ENCODE assay signal across 20 cellular contexts in genomic region chr20:32970973-32971300, GRCh38. TPM values are rescaled to one million over a fixed set of nuclear protein-coding genes. Genes with fewer than 3 reads are reported as not detected.
A peak's percentile ranks its signal among the peaks of the same experiment; 100 is the strongest.
DNase-seq lines count a peak whose midpoint lies in the region; ATAC-seq and TF ChIP-seq lines count a peak whose summit lies in the region.
"Had no signal": no experiment of that assay in that cellular context is flagged by ENCODE, and none has a peak within 500 bp of the region (broad histone marks: within the 10 kb centered on the region; RNA-seq: fewer than 3 reads in every experiment).

No MANE protein-coding gene starts in this region.

- no peaks in the 10 kb centered on the region for H3K79me2 ChIP-seq in Loucy (ENCODE audit: insufficient read depth, low read length)

- peak overlapping the region; percentile 81 for H3K4me2 ChIP-seq in Loucy (ENCODE audit: low read depth, low read length, poor library complexity, severe bottlenecking)

- H3K27ac Mint-ChIP-seq in activated naive CD8-positive, alpha-beta T cell treated with anti-CD3 and anti-CD28 coated beads, Interleukin-2, amount 10 ng/mL, durations not matched to agents 7 days and 5 days = no peak overlapping the region
- H3K27ac Mint-ChIP-seq in activated naive CD8-positive, alpha-beta T cell treated with anti-CD3 and anti-CD28 coated beads for 36 hours = no peak overlapping the region
- H3K27ac Mint-ChIP-seq in endodermal cell = peak overlapping the region; percentile 64
- H3K27ac Mint-ChIP-seq: activated naive CD4-positive, alpha-beta T cell treated with anti-CD3 and anti-CD28 coated beads for 36 hours; nephron progenitor cell had no signal

- H2AFZ ChIP-seq in Loucy (ENCODE audit: low read length) = no peak overlapping the region

- peaks cover 4% of the 10 kb centered on the region for H3K36me3 Mint-ChIP-seq in activated naive CD8-positive, alpha-beta T cell treated with anti-CD3 and anti-CD28 coated beads, Interleukin-2, amount 10 ng/mL, durations not matched to agents 7 days and 5 days
- peaks cover 4% of the 10 kb centered on the region for H3K36me3 Mint-ChIP-seq in activated naive CD8-positive, alpha-beta T cell treated with anti-CD3 and anti-CD28 coated beads for 36 hours
- no peaks in the 10 kb centered on the region for H3K36me3 Mint-ChIP-seq in endodermal cell (ENCODE audit: low read depth)

- H3K27me3 ChIP-seq in Loucy (ENCODE audit: insufficient read depth, low read length, poor library complexity, severe bottlenecking) (no peaks in the 10 kb centered on the region), endodermal cell (ENCODE audit: control insufficient read depth, insufficient read depth, low read length, poor library complexity, severe bottlenecking) (no peaks in the 10 kb centered on the region), stomach (peaks cover 0 to 3% (median 0%) of the 10 kb centered on the region in 3 donors)
- H3K27me3 ChIP-seq: right atrium auricular region had no signal

- intact Hi-C loops in stomach (cut with DNase I; ENCODE audit: low total_unique reads) = no loop called here

- no peak for ATAC-seq in activated naive CD8-positive, alpha-beta T cell treated with anti-CD3 and anti-CD28 coated beads, Interleukin-2, amount 10 ng/mL, durations not matched to agents 7 days and 5 days (ENCODE audit: low read depth)
- no peak for ATAC-seq in HG03460 (IDR thresholded peaks at IDR 0.05; ENCODE audit: unreplicated experiment)
- ATAC-seq: Panc1 had no signal

- 98% methylated on average over 2 of the region's 2 CpGs; no CpG with 5 or more reads in 1 of the 2 experiments for WGBS in endodermal cell (ENCODE audit: insufficient coverage in 1 of 2, insufficient read length in 1 of 2), 2 experiments
- 95 to 100% (median 95%) methylated on average over 2 of the region's 2 CpGs for WGBS in stomach, 5 donors

- H3K36me3 ChIP-seq in Loucy (ENCODE audit: insufficient read depth, low read length) (no peaks in the 10 kb centered on the region), endodermal cell (ENCODE audit: control insufficient read depth, insufficient read depth, low read length) (no peaks in the 10 kb centered on the region), stomach (no peaks in the 10 kb centered on the region)
- H3K36me3 ChIP-seq: right atrium auricular region, thoracic aorta had no signal

- H3K9ac ChIP-seq in Loucy (ENCODE audit: low read depth, low read length, poor library complexity, severe bottlenecking) = peak overlapping the region; percentile 89
- no peak overlapping the region for H3K9ac ChIP-seq in endodermal cell (ENCODE audit: extremely low read depth, low read length, poor library complexity, severe bottlenecking)

- H3K4me3 ChIP-seq in Loucy (ENCODE audit: low read length, poor library complexity, severe bottlenecking) = peak overlapping the region; percentile 68
- no peak overlapping the region for H3K4me3 ChIP-seq in endodermal cell (ENCODE audit: low read length)
- H3K4me3 ChIP-seq in stomach = no peak overlapping the region
- H3K4me3 ChIP-seq: right atrium auricular region, thoracic aorta had no signal

- POLR2A ChIA-PET in activated naive CD8-positive, alpha-beta T cell treated with anti-CD3 and anti-CD28 coated beads, Interleukin-2, amount 10 ng/mL, durations not matched to agents 7 days and 5 days (lab: Charles Lee) = interaction anchor here (0.6 to 1.8 kb wide), 5 partner anchors 12 to 192 kb away, joined by 3 to 15 read pairs (median 4); partner anchors contain the start of gene SUN5

- no peak for DNase-seq in activated naive CD8-positive, alpha-beta T cell treated with anti-CD3 and anti-CD28 coated beads, Interleukin-2, amount 10 ng/mL, durations not matched to agents 7 days and 5 days
- no peak for DNase-seq in activated naive CD8-positive, alpha-beta T cell treated with anti-CD3 and anti-CD28 coated beads for 36 hours
- peak; percentile 49 for DNase-seq in endodermal cell
- no peak for DNase-seq in stomach
- no peak for DNase-seq in NCI-H526 treated with DMSO at 0.1 percent for 48 hours (lab: John Stamatoyannopoulos, UW)
- DNase-seq in NCI-H1417 treated with DMSO at 0.1 percent for 48 hours (lab: John Stamatoyannopoulos, UW) = no peak
- DNase-seq: activated naive CD4-positive, alpha-beta T cell treated with anti-CD3 and anti-CD28 coated beads for 36 hours; central memory CD4-positive, alpha-beta T cell; DMS79; glutamatergic neuron; NCI-H1436 treated with DMSO at 0.1 percent for 48 hours; nephron progenitor cell had no signal

- no peak overlapping the region for H3K27ac ChIP-seq in endodermal cell (ENCODE audit: low read depth, low read length)
- H3K27ac ChIP-seq in stomach = peak overlapping the region in 3 of 5 donors; percentile 25 to 62 (median 38)
- H3K27ac ChIP-seq: thoracic aorta had no signal

- H4K20me1 ChIP-seq in Loucy (ENCODE audit: insufficient read depth, low read length, poor library complexity, severe bottlenecking) = no peaks in the 10 kb centered on the region

- TF ChIP-seq EP300 in stomach (IDR thresholded peaks at IDR 0.05) = no peak

- peaks cover 82% of the 10 kb centered on the region for H3K4me1 ChIP-seq in Loucy (ENCODE audit: insufficient read depth, low read length, poor library complexity, severe bottlenecking)
- H3K4me1 ChIP-seq in endodermal cell (ENCODE audit: control insufficient read depth, insufficient read depth, low read length) = peaks cover 8% of the 10 kb centered on the region
- H3K4me1 ChIP-seq in stomach = peaks cover 3 to 26% (median 6%) of the 10 kb centered on the region in 4 donors

- H3K4me3 Mint-ChIP-seq in activated naive CD8-positive, alpha-beta T cell treated with anti-CD3 and anti-CD28 coated beads, Interleukin-2, amount 10 ng/mL, durations not matched to agents 7 days and 5 days = peak overlapping the region; percentile 38
- no peak overlapping the region for H3K4me3 Mint-ChIP-seq in activated naive CD8-positive, alpha-beta T cell treated with anti-CD3 and anti-CD28 coated beads for 36 hours
- H3K4me3 Mint-ChIP-seq in endodermal cell = no peak overlapping the region
- H3K4me3 Mint-ChIP-seq: activated naive CD4-positive, alpha-beta T cell treated with anti-CD3 and anti-CD28 coated beads for 36 hours; nephron progenitor cell had no signal

- no peaks in the 10 kb centered on the region for H3K9me3 ChIP-seq in Loucy (ENCODE audit: insufficient read depth, low read depth, low read length)
- H3K9me3 ChIP-seq in endodermal cell (ENCODE audit: control insufficient read depth, low read length) = no peaks in the 10 kb centered on the region
- H3K9me3 ChIP-seq in stomach = no peaks in the 10 kb centered on the region
- H3K9me3 ChIP-seq: right atrium auricular region, thoracic aorta had no signal

- no peaks in the 10 kb centered on the region for H3K9me2 ChIP-seq in Loucy (replicated peaks; ENCODE audit: low read depth, low read length)

- no peaks in the 10 kb centered on the region for H3K9me3 Mint-ChIP-seq in activated naive CD8-positive, alpha-beta T cell treated with anti-CD3 and anti-CD28 coated beads, Interleukin-2, amount 10 ng/mL, durations not matched to agents 7 days and 5 days
- peaks cover 3% of the 10 kb centered on the region for H3K9me3 Mint-ChIP-seq in activated naive CD8-positive, alpha-beta T cell treated with anti-CD3 and anti-CD28 coated beads for 36 hours
- peaks cover 4% of the 10 kb centered on the region for H3K9me3 Mint-ChIP-seq in endodermal cell
- H3K9me3 Mint-ChIP-seq: activated naive CD4-positive, alpha-beta T cell treated with anti-CD3 and anti-CD28 coated beads for 36 hours; nephron progenitor cell had no signal

- no peaks in the 10 kb centered on the region for H3K27me3 Mint-ChIP-seq in activated naive CD8-positive, alpha-beta T cell treated with anti-CD3 and anti-CD28 coated beads, Interleukin-2, amount 10 ng/mL, durations not matched to agents 7 days and 5 days
- no peaks in the 10 kb centered on the region for H3K27me3 Mint-ChIP-seq in activated naive CD8-positive, alpha-beta T cell treated with anti-CD3 and anti-CD28 coated beads for 36 hours
- no peaks in the 10 kb centered on the region for H3K27me3 Mint-ChIP-seq in endodermal cell (ENCODE audit: insufficient read depth)

- H3K4me1 Mint-ChIP-seq in activated naive CD8-positive, alpha-beta T cell treated with anti-CD3 and anti-CD28 coated beads, Interleukin-2, amount 10 ng/mL, durations not matched to agents 7 days and 5 days = peaks cover 60% of the 10 kb centered on the region
- peaks cover 79% of the 10 kb centered on the region for H3K4me1 Mint-ChIP-seq in activated naive CD8-positive, alpha-beta T cell treated with anti-CD3 and anti-CD28 coated beads for 36 hours
- H3K4me1 Mint-ChIP-seq in endodermal cell = peaks cover 47% of the 10 kb centered on the region

- peaks cover 20% of the 10 kb centered on the region for H3F3A ChIP-seq in Loucy (ENCODE audit: low read depth)

- TF ChIP-seq CTCF in Loucy (conservative IDR thresholded peaks at IDR 0.05; ENCODE audit: low read length) (no peak), endodermal cell (conservative IDR thresholded peaks at IDR 0.05) (no peak), stomach (IDR thresholded peaks at IDR 0.05) (no peak)

- no peak for TF ChIP-seq POLR2A in stomach (IDR thresholded peaks at IDR 0.05)

RNA-seq across cellular contexts. Expression of gene SUN5, which starts 33.3 kb away (rescaled TPM):
- not detected for total RNA-seq in activated naive CD8-positive, alpha-beta T cell treated with anti-CD3 and anti-CD28 coated beads, Interleukin-2, amount 10 ng/mL, durations not matched to agents 7 days and 5 days
- total RNA-seq in activated naive CD8-positive, alpha-beta T cell treated with anti-CD3 and anti-CD28 coated beads for 36 hours = not detected
- total RNA-seq in endodermal cell (not detected), stomach (not detected)
- not detected for polyA plus RNA-seq in endodermal cell (2013, experiment 1 of 2)
- not detected for polyA plus RNA-seq in endodermal cell (2013, experiment 2 of 2)
- not detected for polyA plus RNA-seq in stomach
- total RNA-seq: activated naive CD4-positive, alpha-beta T cell treated with anti-CD3 and anti-CD28 coated beads for 36 hours; NCI-H460; right atrium auricular region; T-helper 1 cell treated with Interleukin-12 subunit alpha and Interleukin-12 subunit beta and Interleukin-4 antibody, amounts not matched to agents 30 ng/mL and 1 ng/mL, for 36 hours; thoracic aorta had no signal
- polyA plus RNA-seq: AG04450 had no signal

RNA-seq across cellular contexts. Expression of gene BPIFB2, which starts 36.6 kb away (rescaled TPM):
- not detected for total RNA-seq in activated naive CD8-positive, alpha-beta T cell treated with anti-CD3 and anti-CD28 coated beads, Interleukin-2, amount 10 ng/mL, durations not matched to agents 7 days and 5 days
- not detected for total RNA-seq in activated naive CD8-positive, alpha-beta T cell treated with anti-CD3 and anti-CD28 coated beads for 36 hours
- total RNA-seq in endodermal cell (not detected), stomach (not detected)
- not detected for polyA plus RNA-seq in endodermal cell (2013, experiment 1 of 2)
- not detected for polyA plus RNA-seq in endodermal cell (2013, experiment 2 of 2)
- polyA plus RNA-seq in stomach = 1 to 10 TPM in 1 of 3 donors, not detected in 2; 3.3 TPM
- total RNA-seq: activated naive CD4-positive, alpha-beta T cell treated with anti-CD3 and anti-CD28 coated beads for 36 hours; NCI-H460; right atrium auricular region; T-helper 1 cell treated with Interleukin-12 subunit alpha and Interleukin-12 subunit beta and Interleukin-4 antibody, amounts not matched to agents 30 ng/mL and 1 ng/mL, for 36 hours; thoracic aorta had no signal
- polyA plus RNA-seq: AG04450 had no signal
